Comparison of ENCODE assay signal across 13 cellular contexts in the genomic region with DNA sequence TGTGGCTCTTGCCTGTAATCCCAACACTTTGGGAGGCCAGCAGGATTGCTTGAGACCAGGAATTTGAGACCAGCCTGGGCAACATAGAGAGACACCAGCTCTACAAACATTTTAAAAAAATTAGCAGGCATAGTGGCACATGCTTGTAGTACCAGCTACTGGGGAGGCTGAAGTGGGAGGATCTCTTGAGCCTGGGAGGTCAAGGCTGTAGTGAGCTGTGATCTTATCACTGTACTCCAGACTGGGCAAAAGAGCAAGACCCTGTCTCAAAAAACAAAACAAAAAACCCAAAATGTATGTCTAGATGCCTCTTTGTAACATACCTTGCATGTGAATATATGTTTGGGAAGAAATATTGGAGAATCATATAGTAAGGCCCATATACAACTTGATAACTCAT. TPM values are rescaled to one million over a fixed set of nuclear protein-coding genes. Genes with fewer than 3 reads are reported as not detected.
DNase-seq lines count a peak whose midpoint lies in the region; ATAC-seq and TF ChIP-seq lines count a peak whose summit lies in the region.
"Had no signal": no experiment of that assay in that cellular context is flagged by ENCODE, and none has a peak within 500 bp of the region (broad histone marks: within the 10 kb centered on the region; RNA-seq: fewer than 3 reads in every experiment).

No MANE protein-coding gene starts in this region.

- H3K36me3 Mint-ChIP-seq in activated CD8-positive, alpha-beta memory T cell treated with anti-CD3 and anti-CD28 coated beads, Interleukin-2, amount 10 ng/mL, durations not matched to agents 7 days and 5 days, result peaks cover 48% of the 10 kb centered on the region
- peaks cover 31% of the 10 kb centered on the region for H3K36me3 Mint-ChIP-seq in mesothelial cell of epicardium

- no peak overlapping the region for H3K27ac Mint-ChIP-seq in activated CD8-positive, alpha-beta memory T cell treated with anti-CD3 and anti-CD28 coated beads, Interleukin-2, amount 10 ng/mL, durations not matched to agents 7 days and 5 days
- H3K27ac Mint-ChIP-seq in mesothelial cell of epicardium, result no peak overlapping the region

- TF ChIP-seq EP300 in neural cell (conservative IDR thresholded peaks at IDR 0.05; ENCODE audit: poor library complexity, severe bottlenecking), result no peak

- H3K4me3 Mint-ChIP-seq in activated CD8-positive, alpha-beta memory T cell treated with anti-CD3 and anti-CD28 coated beads, Interleukin-2, amount 10 ng/mL, durations not matched to agents 7 days and 5 days, result no peak overlapping the region
- no peak overlapping the region for H3K4me3 Mint-ChIP-seq in mesothelial cell of epicardium

- H3K4me3 ChIP-seq in RWPE2 (ENCODE audit: severe bottlenecking) (no peak overlapping the region), neural cell (ENCODE audit: low read length) (peak overlapping the region; percentile 82)

- H4K20me1 ChIP-seq in neural cell (ENCODE audit: insufficient read depth), result peaks cover 61% of the 10 kb centered on the region

- peaks cover 5% of the 10 kb centered on the region for H3K4me1 Mint-ChIP-seq in activated CD8-positive, alpha-beta memory T cell treated with anti-CD3 and anti-CD28 coated beads, Interleukin-2, amount 10 ng/mL, durations not matched to agents 7 days and 5 days
- peaks cover 3% of the 10 kb centered on the region for H3K4me1 Mint-ChIP-seq in mesothelial cell of epicardium

- no peak for TF ChIP-seq RAD21 in neural cell (conservative IDR thresholded peaks at IDR 0.05)

- peaks cover 81% of the 10 kb centered on the region for H3K79me2 ChIP-seq in neural cell (replicated peaks; ENCODE audit: insufficient read depth, low read length)

- H3K27me3 Mint-ChIP-seq in activated CD8-positive, alpha-beta memory T cell treated with anti-CD3 and anti-CD28 coated beads, Interleukin-2, amount 10 ng/mL, durations not matched to agents 7 days and 5 days, result no peaks in the 10 kb centered on the region
- no peaks in the 10 kb centered on the region for H3K27me3 Mint-ChIP-seq in mesothelial cell of epicardium (ENCODE audit: low read depth)

- no peaks in the 10 kb centered on the region for H3K9me3 ChIP-seq in RWPE2 (ENCODE audit: severe bottlenecking)
- no peaks in the 10 kb centered on the region for H3K9me3 ChIP-seq in neural cell (ENCODE audit: low read length)

- H3K9me2 ChIP-seq in neural cell (ENCODE audit: insufficient read depth, low read length), result no peaks in the 10 kb centered on the region

- peak overlapping the region; percentile 96 for H3K4me2 ChIP-seq in neural cell (ENCODE audit: low read length)

- peak; percentile 16 for ATAC-seq in activated CD8-positive, alpha-beta memory T cell treated with anti-CD3 and anti-CD28 coated beads, Interleukin-2, amount 10 ng/mL, durations not matched to agents 7 days and 5 days
- ATAC-seq in RWPE2 (ENCODE audit: low read depth), result peak; percentile 34; the same call in 2 of the 3 replicates
- no peak for ATAC-seq in HG02571 (IDR thresholded peaks at IDR 0.05; ENCODE audit: unreplicated experiment)

- no peaks in the 10 kb centered on the region for H3K4me1 ChIP-seq in RWPE2 (ENCODE audit: insufficient read depth, poor library complexity, severe bottlenecking)

- peaks cover 9% of the 10 kb centered on the region for H3F3A ChIP-seq in neural cell (ENCODE audit: insufficient read depth, low read length, poor library complexity, severe bottlenecking)

- CTCF ChIA-PET in activated CD8-positive, alpha-beta memory T cell treated with anti-CD3 and anti-CD28 coated beads, Interleukin-2, amount 10 ng/mL, durations not matched to agents 7 days and 5 days (lab: Charles Lee), result no interaction called here

- H3K27me3 ChIP-seq in RWPE2 (ENCODE audit: insufficient read depth, poor library complexity, severe bottlenecking) (no peaks in the 10 kb centered on the region), neural cell (ENCODE audit: insufficient read depth, low read depth, low read length) (no peaks in the 10 kb centered on the region)

- peaks cover 49% of the 10 kb centered on the region for H3K36me3 ChIP-seq in RWPE2 (ENCODE audit: low read depth)
- peaks cover 40% of the 10 kb centered on the region for H3K36me3 ChIP-seq in neural cell (ENCODE audit: insufficient read depth, low read length)

- DNase-seq in activated CD8-positive, alpha-beta memory T cell treated with anti-CD3 and anti-CD28 coated beads, Interleukin-2, amount 10 ng/mL, durations not matched to agents 7 days and 5 days, result no peak
- DNase-seq in activated CD8-positive, alpha-beta memory T cell treated with anti-CD3 and anti-CD28 coated beads, Interleukin-2, amount 50 U/mL, for 4 hours, result no peak
- no peak for DNase-seq in RWPE2 (ENCODE audit: low spot score)
- DNase-seq in epithelial cell of prostate (ENCODE audit: low read depth, low spot score), result no peak
- DNase-seq in HPDE6-E6E7 (ENCODE audit: extremely low spot score), result no peak
- no peak for DNase-seq in mesothelial cell of epicardium (ENCODE audit: low spot score in 2 of 2, unreplicated experiment in 2 of 2)
- DNase-seq: Calu3, GF-D8, NCI-H1436 treated with DMSO at 0.1 percent for 48 hours, NCI-H2081, NCI-H345 had no signal

- H2AFZ ChIP-seq in neural cell (ENCODE audit: low read depth, low read length), result no peak overlapping the region

- no peak for TF ChIP-seq CTCF in RWPE2 (IDR thresholded peaks at IDR 0.05; ENCODE audit: poor library complexity, severe bottlenecking)
- no peak for TF ChIP-seq CTCF in neural cell (IDR thresholded peaks at IDR 0.05; ENCODE audit: poor library complexity, severe bottlenecking)
- no peak for TF ChIP-seq CTCF in mesothelial cell of epicardium (IDR thresholded peaks at IDR 0.05; ENCODE audit: unreplicated experiment)

- peaks cover 3% of the 10 kb centered on the region for H3K9me3 Mint-ChIP-seq in activated CD8-positive, alpha-beta memory T cell treated with anti-CD3 and anti-CD28 coated beads, Interleukin-2, amount 10 ng/mL, durations not matched to agents 7 days and 5 days (ENCODE audit: low read depth)
- no peaks in the 10 kb centered on the region for H3K9me3 Mint-ChIP-seq in mesothelial cell of epicardium

- peak overlapping the region; percentile 3 for H3K9ac ChIP-seq in neural cell (ENCODE audit: low read length)

- H3K27ac ChIP-seq in RWPE2 (ENCODE audit: poor library complexity, severe bottlenecking) (no peak overlapping the region), epithelial cell of prostate (peak overlapping the region; percentile 8), neural cell (ENCODE audit: low read length) (peak overlapping the region; percentile 14)

TF ChIP-seq in neural cell, 6 proteins besides CTCF, POLR2A, EP300 and RAD21:
- no peak for TF ChIP-seq TAF1 (IDR thresholded peaks at IDR 0.05; ENCODE audit: low read depth)
- TF ChIP-seq SMC3 (conservative IDR thresholded peaks at IDR 0.05; ENCODE audit: poor library complexity), result no peak

RNA-seq across cellular contexts. Expression of a gene that starts 15.7 kb away (rescaled TPM):
- total RNA-seq in activated CD8-positive, alpha-beta memory T cell treated with anti-CD3 and anti-CD28 coated beads, Interleukin-2, amount 10 ng/mL, durations not matched to agents 7 days and 5 days, result 10 to 100 TPM; 13.5 to 42.8 TPM
- 279 and 297 TPM in 2 replicates for polyA plus RNA-seq in neural cell
- polyA minus RNA-seq in neural cell, result 1,131 and 1,137 TPM in 2 replicates
- total RNA-seq in mesothelial cell of epicardium, result 43.8 to 49.9 TPM (median 45.9 TPM) in 3 replicates
